Comparison of ENCODE assay signal across 8 cellular contexts in the genomic region with DNA sequence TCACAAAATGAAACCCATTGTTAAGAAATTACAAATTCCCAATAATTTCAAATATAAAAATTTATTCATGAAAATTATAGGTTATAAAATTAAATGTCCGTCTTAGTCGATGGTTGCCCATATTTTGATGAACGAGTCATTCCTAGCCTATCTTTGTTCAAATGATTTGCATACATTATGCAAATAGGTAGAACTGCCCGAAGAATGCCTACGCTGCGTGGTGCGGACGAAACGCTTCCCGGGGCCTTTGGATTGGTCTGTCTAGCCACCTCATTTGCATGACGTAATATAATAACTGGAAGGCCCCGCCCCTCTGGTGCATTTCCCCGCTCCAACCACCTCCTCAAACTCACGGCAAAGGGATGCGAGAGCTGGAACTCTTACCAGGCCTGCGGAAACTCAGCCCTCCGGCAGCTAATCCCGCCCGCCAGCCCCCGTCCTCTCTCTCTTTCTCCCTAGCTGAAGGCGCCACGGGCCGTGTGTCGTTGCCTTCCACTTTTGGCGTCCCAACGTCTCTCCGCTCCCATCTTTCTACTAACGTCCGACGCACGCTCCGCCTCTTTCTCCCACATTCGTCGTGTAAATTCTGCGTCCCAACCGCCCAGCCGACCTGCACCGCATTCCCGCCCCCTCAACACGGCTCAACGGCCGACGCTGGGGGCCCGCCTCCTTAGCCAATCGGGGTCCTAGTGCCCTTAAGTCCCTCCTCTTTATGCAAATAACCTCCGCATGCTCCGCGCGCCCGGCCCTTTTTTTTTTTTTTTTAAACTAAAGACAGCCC. TPM values are rescaled to one million over a fixed set of nuclear protein-coding genes. Genes with fewer than 3 reads are reported as not detected.
A peak's percentile ranks its signal among the peaks of the same experiment; 100 is the strongest.
DNase-seq lines count a peak whose midpoint lies in the region; ATAC-seq lines count a peak whose summit lies in the region.

No MANE protein-coding gene starts in this region.

- peak overlapping the region; percentile 90 to 92 for H3K27ac Mint-ChIP-seq in effector memory CD8-positive, alpha-beta T cell

- H3K36me3 Mint-ChIP-seq in effector memory CD8-positive, alpha-beta T cell (ENCODE audit: insufficient read depth): peaks cover 45% of the 10 kb centered on the region

- H3K9me3 Mint-ChIP-seq in effector memory CD8-positive, alpha-beta T cell: no peaks in the 10 kb centered on the region

- H3K27me3 Mint-ChIP-seq in effector memory CD8-positive, alpha-beta T cell: no peaks in the 10 kb centered on the region

- peak; percentile 64 for ATAC-seq in GM21367 (IDR thresholded peaks at IDR 0.05; ENCODE audit: unreplicated experiment)
- peak; percentile 84 for ATAC-seq in effector memory CD8-positive, alpha-beta T cell (replicated peaks)

- H3K4me3 Mint-ChIP-seq in effector memory CD8-positive, alpha-beta T cell: peak overlapping the region; percentile 76 to 85

- DNase-seq in COR-L47 (lab: John Stamatoyannopoulos, UW) (peak; percentile 99), HT1080 (ENCODE audit: low read depth) (peak; percentile 99), NOMO-1 (lab: John Stamatoyannopoulos, UW; ENCODE audit: unreplicated experiment in 2 of 2) (peak; percentile 99), medulla oblongata (ENCODE audit: extremely low spot score) (peak; percentile 99)
- peak; percentile 81 to 95 (median 85) for DNase-seq in activated CD8-positive, alpha-beta memory T cell treated with anti-CD3 and anti-CD28 coated beads for 48 hours (ENCODE audit: low read depth in 2 of 3, low spot score in 2 of 3)
- peak; percentile 91 to 94 (median 93) for DNase-seq in effector memory CD8-positive, alpha-beta T cell
- DNase-seq in stimulated activated CD4-positive, alpha-beta T cell treated with anti-CD3 and anti-CD28 coated beads, TNF-alpha, amount 100 ng/mL, for 48 hours (ENCODE audit: low read depth in 3 of 3): peak; percentile 93 to 98 (median 95)

- H3K4me1 Mint-ChIP-seq in effector memory CD8-positive, alpha-beta T cell (ENCODE audit: low read depth in 2 of 2): peaks cover 18 to 23% of the 10 kb centered on the region in 2 donors

RNA-seq across cellular contexts. Expression of a gene that starts 0.5 kb away (rescaled TPM):
- total RNA-seq in HT1080 (2014; rRNA removed; shearing (Covaris generic)): 93.0 and 115 TPM in 2 replicates
- 113 and 115 TPM in 2 replicates for polyA plus RNA-seq in HT1080 (2015; cell fraction: cytosol; rRNA removed)
- 276 and 277 TPM in 2 replicates for polyA plus RNA-seq in HT1080 (2015; cell fraction: nucleus; rRNA removed)

RNA-seq across cellular contexts. Expression of a gene that starts 5.0 kb away (rescaled TPM):
- not detected in 2 replicates for total RNA-seq in HT1080 (2014; rRNA removed; shearing (Covaris generic))
- polyA plus RNA-seq in HT1080 (2015; cell fraction: cytosol; rRNA removed): not detected in 2 replicates
- polyA plus RNA-seq in HT1080 (2015; cell fraction: nucleus; rRNA removed): not detected in 2 replicates

RNA-seq across cellular contexts. Expression of a gene that starts 27.2 kb away (rescaled TPM):
- not detected in 2 replicates for total RNA-seq in HT1080 (2014; rRNA removed; shearing (Covaris generic))
- polyA plus RNA-seq in HT1080 (2015; cell fraction: cytosol; rRNA removed): not detected in 2 replicates
- polyA plus RNA-seq in HT1080 (2015; cell fraction: nucleus; rRNA removed): not detected in 2 replicates

RNA-seq across cellular contexts. Expression of a gene that starts 32.5 kb away (rescaled TPM):
- total RNA-seq in HT1080 (2014; rRNA removed; shearing (Covaris generic)): 196 and 211 TPM in 2 replicates
- polyA plus RNA-seq in HT1080 (2015; cell fraction: cytosol; rRNA removed): 203 and 214 TPM in 2 replicates
- 441 and 448 TPM in 2 replicates for polyA plus RNA-seq in HT1080 (2015; cell fraction: nucleus; rRNA removed)

RNA-seq across cellular contexts. Expression of a gene that starts 33.9 kb away (rescaled TPM):
- total RNA-seq in HT1080 (2014; rRNA removed; shearing (Covaris generic)): not detected in 2 replicates
- not detected in 2 replicates for polyA plus RNA-seq in HT1080 (2015; cell fraction: cytosol; rRNA removed)
- 0.19 TPM in 1 of 2 replicates, not detected in the other for polyA plus RNA-seq in HT1080 (2015; cell fraction: nucleus; rRNA removed)

Comparison
In these comparisons a context has a peak if more than half of its experiments do, and no peak if none do; other contexts are left out.
1. Peak in every context shown above with its lines: DNase-seq and ATAC-seq.